In genomic region chr11:83681045-83681781, GRCh38 we compare ENCODE assay signal across 8 cellular contexts.
A peak's percentile ranks its signal among the peaks of the same experiment; 100 is the strongest.
DNase-seq lines count a peak whose midpoint lies in the region; ATAC-seq and TF ChIP-seq lines count a peak whose summit lies in the region.

No MANE protein-coding gene starts in this region.

- H3K27me3 ChIP-seq in Karpas-422 (ENCODE audit: low read length) (no peaks in the 10 kb centered on the region), endodermal cell (ENCODE audit: control insufficient read depth, insufficient read depth, low read length, poor library complexity, severe bottlenecking) (peaks cover 11% of the 10 kb centered on the region), SJCRH30 (no peaks in the 10 kb centered on the region)

- H3K4me3 ChIP-seq in Karpas-422 (ENCODE audit: low read length) = peak overlapping the region; percentile 70
- H3K4me3 ChIP-seq in endodermal cell (ENCODE audit: low read length) = no peak overlapping the region
- no peak overlapping the region for H3K4me3 ChIP-seq in SJCRH30

- H3K4me1 ChIP-seq in Karpas-422 (ENCODE audit: low read length) = peaks cover 66% of the 10 kb centered on the region
- H3K4me1 ChIP-seq in endodermal cell (ENCODE audit: control insufficient read depth, insufficient read depth, low read length) = peaks cover 11% of the 10 kb centered on the region
- peaks cover 9% of the 10 kb centered on the region for H3K4me1 ChIP-seq in SJCRH30

- H3K9me3 ChIP-seq in Karpas-422 (ENCODE audit: low read length) (no peaks in the 10 kb centered on the region), endodermal cell (ENCODE audit: control insufficient read depth, low read length) (no peaks in the 10 kb centered on the region), SJCRH30 (replicated peaks) (no peaks in the 10 kb centered on the region)

- peak; percentile 45 to 58 for ATAC-seq in left cardiac atrium

- DNase-seq in left cardiac atrium (no peak), cardiac septum (ENCODE audit: low spot score) (no peak), Karpas-422 (peak; percentile 88), endodermal cell (no peak), type B pancreatic cell (ENCODE audit: extremely low spot score, unreplicated experiment) (no peak), T-helper 9 cell (no peak), SJCRH30 (no peak), mesenteric fat pad (ENCODE audit: low spot score) (no peak)

- H3K9ac ChIP-seq in Karpas-422 (ENCODE audit: low read length) = peak overlapping the region; percentile 59
- no peak overlapping the region for H3K9ac ChIP-seq in endodermal cell (ENCODE audit: extremely low read depth, low read length, poor library complexity, severe bottlenecking)

- peak overlapping the region; percentile 79 for H3K27ac ChIP-seq in Karpas-422 (ENCODE audit: low read length)
- peak overlapping the region; percentile 52 for H3K27ac ChIP-seq in endodermal cell (ENCODE audit: low read depth, low read length)
- no peak overlapping the region for H3K27ac ChIP-seq in SJCRH30

- H3K36me3 Mint-ChIP-seq in endodermal cell (ENCODE audit: low read depth) = no peaks in the 10 kb centered on the region
- H3K36me3 Mint-ChIP-seq in type B pancreatic cell = no peaks in the 10 kb centered on the region

- H3K9me2 ChIP-seq in Karpas-422 (replicated peaks; ENCODE audit: insufficient read depth, low read length) = no peaks in the 10 kb centered on the region

- H3K9me3 Mint-ChIP-seq in endodermal cell = no peaks in the 10 kb centered on the region
- H3K9me3 Mint-ChIP-seq in type B pancreatic cell = no peaks in the 10 kb centered on the region

- H3K79me2 ChIP-seq in Karpas-422 (ENCODE audit: low read length) = no peaks in the 10 kb centered on the region

- 82 to 92% methylated on average over 11 to 15 of the region's 15 CpGs for WGBS in endodermal cell (ENCODE audit: insufficient coverage in 1 of 2, insufficient read length in 1 of 2), 2 experiments

- H3K4me2 ChIP-seq in Karpas-422 (ENCODE audit: low read depth, low read length, poor library complexity, severe bottlenecking) = peak overlapping the region; percentile 86

- H3K36me3 ChIP-seq in Karpas-422 (ENCODE audit: insufficient read depth, low read length) (no peaks in the 10 kb centered on the region), endodermal cell (ENCODE audit: control insufficient read depth, insufficient read depth, low read length) (no peaks in the 10 kb centered on the region), SJCRH30 (no peaks in the 10 kb centered on the region)

- no peak for TF ChIP-seq CTCF in endodermal cell (conservative IDR thresholded peaks at IDR 0.05)
- no peak for TF ChIP-seq CTCF in type B pancreatic cell (conservative IDR thresholded peaks at IDR 0.05)

- H3K27ac Mint-ChIP-seq in endodermal cell (no peak overlapping the region), type B pancreatic cell (peak overlapping the region; percentile 7)

- H2AFZ ChIP-seq in Karpas-422 (ENCODE audit: low read length) = peak overlapping the region; percentile 89

- H3K27me3 Mint-ChIP-seq in endodermal cell (ENCODE audit: insufficient read depth) (peaks cover 18% of the 10 kb centered on the region), type B pancreatic cell (no peaks in the 10 kb centered on the region)

- intact Hi-C loops in left cardiac atrium (cut with DNase I) (no loop called here), cardiac septum (cut with DNase I) (no loop called here)

- no peaks in the 10 kb centered on the region for H4K20me1 ChIP-seq in Karpas-422 (ENCODE audit: insufficient read depth, low read depth, low read length)

- H3K4me1 Mint-ChIP-seq in endodermal cell (peaks cover 40% of the 10 kb centered on the region), type B pancreatic cell (ENCODE audit: unreplicated experiment) (peaks cover 20% of the 10 kb centered on the region)

- H3K4me3 Mint-ChIP-seq in endodermal cell (no peak overlapping the region), type B pancreatic cell (peak overlapping the region; percentile 78)
